Comparison of ENCODE assay signal across 8 cellular contexts in the genomic region with DNA sequence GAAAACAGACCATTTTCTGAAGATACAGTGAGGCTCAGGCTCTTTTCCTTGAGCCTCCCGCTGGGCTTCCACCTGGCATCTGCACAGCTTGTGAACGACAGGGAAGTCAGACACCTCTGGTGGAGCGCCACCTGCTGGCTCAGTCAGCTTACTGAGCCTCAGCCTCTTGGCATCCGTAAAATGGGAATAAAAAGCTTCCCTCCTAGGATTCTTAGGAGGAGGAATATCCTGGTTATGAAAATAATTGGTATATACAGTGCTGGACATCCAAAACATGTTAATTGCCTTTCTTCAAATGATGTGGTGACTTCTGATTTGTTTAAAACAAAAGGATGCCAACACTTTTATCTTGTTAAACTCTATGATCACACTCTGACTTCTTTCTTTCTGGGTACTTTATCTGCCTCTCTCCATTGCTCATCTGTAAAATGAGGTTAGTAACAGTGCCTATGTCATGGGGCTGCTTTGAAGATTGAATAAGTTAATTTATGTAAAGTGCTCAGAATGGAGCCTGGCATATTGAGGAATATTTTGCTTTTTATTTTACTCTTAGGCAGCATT.
DNase-seq lines count a peak whose midpoint lies in the region; ATAC-seq and TF ChIP-seq lines count a peak whose summit lies in the region.

No MANE protein-coding gene starts in this region.

- H3K36me3 ChIP-seq in right lobe of liver: no peaks in the 10 kb centered on the region

- no peak for TF ChIP-seq POLR2A in right lobe of liver (IDR thresholded peaks at IDR 0.05)

- DNase-seq in NCI-H524 (lab: John Stamatoyannopoulos, UW): peak; percentile 64 to 79
- DNase-seq in NCI-H524 treated with DMSO at 0.1 percent for 48 hours (lab: John Stamatoyannopoulos, UW): no peak
- peak; percentile 53 to 76 for DNase-seq in NCI-H1930 (lab: John Stamatoyannopoulos, UW)
- peak; percentile 10 to 24 (median 19) for DNase-seq in activated CD4-positive, CD25-positive, alpha-beta regulatory T cell (lab: John Stamatoyannopoulos, UW)
- peak; percentile 24 for DNase-seq in cerebellum (ENCODE audit: low spot score)
- DNase-seq in right lobe of liver: peak; percentile 73 to 78 (median 77)
- DNase-seq in stimulated activated CD4-positive, alpha-beta T cell treated with anti-CD3 and anti-CD28 coated beads, TNF-alpha, amount 100 ng/mL, for 48 hours (ENCODE audit: low read depth in 3 of 3): peak; percentile 29 to 61 (median 35)

- no peak overlapping the region for H3K27ac ChIP-seq in right lobe of liver

- ATAC-seq in HG02759 (IDR thresholded peaks at IDR 0.05; ENCODE audit: unreplicated experiment) (peak; percentile 76), right lobe of liver (peak; percentile 87 to 92 (median 89))

- WGBS in right lobe of liver (ENCODE audit: insufficient coverage, low coverage, low lambda C conversion rate, missing lambda C conversion rate): 3% methylated on average over 4 of the region's 4 CpGs

- intact Hi-C loops in right lobe of liver (cut with DNase I): loop anchor here (5.0 kb wide), 2 partner anchors 139 to 144 kb away; no protein-coding TSS in a partner anchor

- peak; percentile 75 to 93 (median 91) for TF ChIP-seq CTCF in right lobe of liver (IDR thresholded peaks at IDR 0.05)

- no peaks in the 10 kb centered on the region for H3K27me3 ChIP-seq in right lobe of liver

- no peaks in the 10 kb centered on the region for H3K4me1 ChIP-seq in right lobe of liver

- no peak overlapping the region for H3K4me3 ChIP-seq in right lobe of liver

- no peaks in the 10 kb centered on the region for H3K9me3 ChIP-seq in right lobe of liver
